23 cellular contexts compared by ENCODE assay signal in the genomic region with DNA sequence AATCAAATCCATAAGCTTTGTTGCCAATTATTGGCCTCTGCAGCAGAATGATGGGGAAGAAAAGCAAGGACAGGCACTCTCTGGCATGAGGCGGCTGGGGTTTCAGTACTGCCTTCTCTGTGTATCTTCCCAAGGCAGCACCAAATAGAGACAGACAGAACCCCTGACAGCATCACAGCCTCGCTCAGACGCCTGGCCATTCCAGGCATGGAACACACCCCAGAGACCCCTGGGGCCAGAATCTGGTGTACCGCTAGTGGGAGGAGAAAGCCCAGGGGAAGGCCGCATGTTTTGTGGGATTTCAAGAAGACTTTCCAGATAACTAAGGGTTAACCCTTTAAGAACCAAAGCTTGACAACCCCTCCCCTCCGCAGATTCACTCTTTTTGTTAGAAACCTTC.
"Had no signal": no experiment of that assay in that cellular context is flagged by ENCODE, and none has a peak within 500 bp of the region (broad histone marks: within the 10 kb centered on the region; RNA-seq: fewer than 3 reads in every experiment).

No MANE protein-coding gene starts in this region.

- H3K27me3 ChIP-seq: MG63 had no signal

- H3K27ac ChIP-seq: SJSA1, SK-N-MC had no signal

- DNase-seq: IMR-90, Karpas-422, KG1, MG63, NCI-H1092 treated with DMSO at 0.1 percent for 48 hours, NCI-H1436, NCI-H187, NCI-H2029, NCI-H2081 treated with DMSO at 0.1 percent for 48 hours, NCI-H2171, NCI-H226, NCI-H446, NCI-H510A, NCI-H524 treated with DMSO at 0.1 percent for 48 hours, NCI-H69, NCI-H774, Right ventricle myocardium superior, RPMI8226, SIG-M5, SW 1271 had no signal

- H3K4me3 ChIP-seq: MG63, SJSA1, SK-N-MC had no signal

- H3K4me1 ChIP-seq: SJSA1 had no signal

- H3K36me3 ChIP-seq: MG63, SJSA1 had no signal

- ATAC-seq: HepG2 had no signal
